Comparison of ENCODE assay signal across 20 cellular contexts in genomic region chr4:12703076-12703475, GRCh38.
"Had no signal": no experiment of that assay in that cellular context is flagged by ENCODE, and none has a peak within 500 bp of the region (broad histone marks: within the 10 kb centered on the region; RNA-seq: fewer than 3 reads in every experiment).

No MANE protein-coding gene starts in this region.

- H3K4me3 Mint-ChIP-seq: activated CD4-positive, alpha-beta T cell treated with anti-CD3 and anti-CD28 coated beads, Interleukin-2, amount 10 ng/mL, durations not matched to agents 24 days and 14 days; activated CD8-positive, alpha-beta T cell treated with anti-CD3 and anti-CD28 coated beads, Interleukin-2, amount 10 ng/mL, durations not matched to agents 7 days and 5 days; activated naive CD8-positive, alpha-beta T cell treated with anti-CD3 and anti-CD28 coated beads for 36 hours; brain; central memory CD8-positive, alpha-beta T cell; natural killer cell treated with Interleukin-12 subunit alpha and Interleukin-12 subunit beta and Interleukin-15 and Interleukin-18, amount 100 ng/mL, for 72 hours had no signal

- H3K36me3 ChIP-seq: esophagus squamous epithelium, right lobe of liver had no signal

- H3K4me1 ChIP-seq: esophagus squamous epithelium, right lobe of liver had no signal

- H3K9me3 ChIP-seq: esophagus squamous epithelium, right lobe of liver had no signal

- H3K27me3 ChIP-seq: right lobe of liver had no signal

- H3K4me2 ChIP-seq: smooth muscle cell had no signal

- H3K4me3 ChIP-seq: coronary artery, esophagus squamous epithelium, right lobe of liver, smooth muscle cell had no signal

- H3K4me1 Mint-ChIP-seq: activated CD4-positive, alpha-beta T cell treated with anti-CD3 and anti-CD28 coated beads, Interleukin-2, amount 10 ng/mL, durations not matched to agents 24 days and 14 days; activated naive CD8-positive, alpha-beta T cell treated with anti-CD3 and anti-CD28 coated beads for 36 hours; brain; central memory CD8-positive, alpha-beta T cell had no signal

- H3K27ac Mint-ChIP-seq: activated CD4-positive, alpha-beta T cell treated with anti-CD3 and anti-CD28 coated beads, Interleukin-2, amount 10 ng/mL, durations not matched to agents 24 days and 14 days; activated CD8-positive, alpha-beta T cell treated with anti-CD3 and anti-CD28 coated beads, Interleukin-2, amount 10 ng/mL, durations not matched to agents 7 days and 5 days; activated naive CD8-positive, alpha-beta T cell treated with anti-CD3 and anti-CD28 coated beads for 36 hours; brain; natural killer cell treated with Interleukin-12 subunit alpha and Interleukin-12 subunit beta and Interleukin-15 and Interleukin-18, amount 100 ng/mL, for 72 hours had no signal

- H3K36me3 Mint-ChIP-seq: activated naive CD8-positive, alpha-beta T cell treated with anti-CD3 and anti-CD28 coated beads for 36 hours; brain; natural killer cell treated with Interleukin-12 subunit alpha and Interleukin-12 subunit beta and Interleukin-15 and Interleukin-18, amount 100 ng/mL, for 72 hours had no signal

- H3K27me3 Mint-ChIP-seq: activated CD4-positive, alpha-beta T cell treated with anti-CD3 and anti-CD28 coated beads, Interleukin-2, amount 10 ng/mL, durations not matched to agents 24 days and 14 days; central memory CD8-positive, alpha-beta T cell; natural killer cell treated with Interleukin-12 subunit alpha and Interleukin-12 subunit beta and Interleukin-15 and Interleukin-18, amount 100 ng/mL, for 72 hours had no signal

- DNase-seq: activated CD4-positive, alpha-beta T cell treated with anti-CD3 and anti-CD28 coated beads, Interleukin-2, amount 10 ng/mL, durations not matched to agents 24 days and 14 days; activated CD4-positive, CD25-positive, alpha-beta regulatory T cell; activated CD8-positive, alpha-beta memory T cell treated with anti-CD3 and anti-CD28 coated beads, Interleukin-2, amount 50 U/mL, for 4 hours; activated CD8-positive, alpha-beta T cell treated with anti-CD3 and anti-CD28 coated beads, Interleukin-2, amount 10 ng/mL, durations not matched to agents 7 days and 5 days; activated gamma-delta T cell; activated naive CD8-positive, alpha-beta T cell treated with anti-CD3 and anti-CD28 coated beads for 36 hours; activated T-cell treated with anti-CD3 and anti-CD28 coated beads, Interleukin-2, amount 50 U/mL, for 48 hours; amygdala; esophagus squamous epithelium; glutamatergic neuron; kidney glomerular epithelial cell; nucleus accumbens; right lobe of liver; stimulated activated naive CD8-positive, alpha-beta T cell treated with anti-CD3 and anti-CD28 coated beads, Interleukin-15, Interleukin-2, amounts not matched to agents 100 U/mL and 50 U/mL, for 24 hours; trophoblast cell had no signal

- H3K9me3 Mint-ChIP-seq: activated CD4-positive, alpha-beta T cell treated with anti-CD3 and anti-CD28 coated beads, Interleukin-2, amount 10 ng/mL, durations not matched to agents 24 days and 14 days; activated naive CD8-positive, alpha-beta T cell treated with anti-CD3 and anti-CD28 coated beads for 36 hours had no signal

- ATAC-seq: activated CD8-positive, alpha-beta T cell treated with anti-CD3 and anti-CD28 coated beads, Interleukin-2, amount 10 ng/mL, durations not matched to agents 7 days and 5 days; natural killer cell treated with Interleukin-12 subunit alpha and Interleukin-12 subunit beta and Interleukin-15 and Interleukin-18, amount 100 ng/mL, for 72 hours; right lobe of liver; stimulated activated naive CD8-positive, alpha-beta T cell treated with anti-CD3 and anti-CD28 coated beads, Interleukin-15, Interleukin-2, amounts not matched to agents 100 U/mL and 50 U/mL, for 24 hours had no signal

- H3K27ac ChIP-seq: coronary artery, esophagus squamous epithelium, right lobe of liver had no signal
